ENCODE assay signal across 29 cellular contexts in the genomic region with DNA sequence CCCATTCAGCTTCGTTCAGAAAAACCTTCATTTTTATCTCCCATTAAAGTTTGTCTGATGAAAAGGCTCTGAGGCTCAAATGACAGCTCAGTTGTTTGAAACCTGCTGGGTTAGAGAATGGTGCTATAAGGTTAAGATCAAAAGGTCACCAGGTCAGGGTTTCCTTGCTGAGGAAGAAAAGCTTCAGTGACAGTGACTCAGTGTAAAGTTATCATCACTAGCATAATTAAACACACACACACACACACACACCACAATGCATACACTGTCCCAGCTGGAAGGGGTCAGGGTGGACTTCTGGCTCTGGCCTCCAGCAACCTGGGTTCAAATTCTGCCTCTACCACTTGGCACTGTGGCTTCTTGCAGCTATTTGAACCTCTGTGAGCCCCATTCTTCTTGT.
"Had no signal": no experiment of that assay in that cellular context is flagged by ENCODE, and none has a peak within 500 bp of the region (broad histone marks: within the 10 kb centered on the region; RNA-seq: fewer than 3 reads in every experiment).

No MANE protein-coding gene starts in this region.

- H3K27ac ChIP-seq: breast epithelium, SK-N-MC had no signal

- H3K36me3 ChIP-seq: breast epithelium had no signal

- H3K9me3 Mint-ChIP-seq: activated CD4-positive, alpha-beta memory T cell treated with anti-CD3 and anti-CD28 coated beads, Interleukin-2, amount 10 ng/mL, durations not matched to agents 7 days and 5 days; activated CD4-positive, alpha-beta T cell treated with anti-CD3 and anti-CD28 coated beads, Interleukin-2, amount 10 ng/mL, durations not matched to agents 7 days and 5 days; activated naive CD4-positive, alpha-beta T cell treated with anti-CD3 and anti-CD28 coated beads for 36 hours; activated T-helper 17 cell treated with anti-CD3 and anti-CD28 coated beads, Interleukin-2, amount 50 U/mL, for 72 hours; T-cell had no signal

- H3K36me3 Mint-ChIP-seq: T-cell had no signal

- H3K9me3 ChIP-seq: breast epithelium had no signal

- ATAC-seq: activated T-helper 17 cell treated with anti-CD3 and anti-CD28 coated beads, Interleukin-2, amount 50 U/mL, for 72 hours; Panc1; Right ventricle myocardium inferior; T-cell had no signal

- H3K4me3 Mint-ChIP-seq: activated CD4-positive, alpha-beta memory T cell treated with anti-CD3 and anti-CD28 coated beads, Interleukin-2, amount 10 ng/mL, durations not matched to agents 7 days and 5 days; activated CD4-positive, alpha-beta T cell treated with anti-CD3 and anti-CD28 coated beads, Interleukin-2, amount 10 ng/mL, durations not matched to agents 7 days and 5 days; activated naive CD4-positive, alpha-beta T cell treated with anti-CD3 and anti-CD28 coated beads for 36 hours; activated naive CD8-positive, alpha-beta T cell; activated T-helper 17 cell treated with anti-CD3 and anti-CD28 coated beads, Interleukin-2, amount 50 U/mL, for 72 hours; T-cell had no signal

- DNase-seq: activated CD4-positive, alpha-beta memory T cell treated with anti-CD3 and anti-CD28 coated beads, Interleukin-2, amount 10 ng/mL, durations not matched to agents 7 days and 5 days; activated CD4-positive, alpha-beta T cell treated with anti-CD3 and anti-CD28 coated beads, Interleukin-2, amount 10 ng/mL, durations not matched to agents 7 days and 5 days; activated CD4-positive, CD25-positive, alpha-beta regulatory T cell; activated gamma-delta T cell; activated naive CD4-positive, alpha-beta T cell treated with anti-CD3 and anti-CD28 coated beads for 36 hours; activated T-cell treated with anti-CD3 and anti-CD28 coated beads for 4 hours; activated T-cell treated with anti-CD3 and anti-CD28 coated beads, Interleukin-2, amount 50 U/mL, for 48 hours; aorta; caudate nucleus; NCI-H1092; NCI-H1417 treated with DMSO at 0.1 percent for 48 hours; NCI-H1694; NCI-H2029; NCI-H2107; NCI-H2171 treated with DMSO at 0.1 percent for 48 hours; NCI-H510A treated with DMSO at 0.1 percent for 48 hours; NCI-H69; NK-92 treated with Interleukin-12 subunit alpha and Interleukin-12 subunit beta, amount 100 ng/mL, for 24 hours; OCI-M1; RPMI8226; T-cell; T-helper 2 cell; T1000 had no signal

- H3K27me3 ChIP-seq: breast epithelium had no signal

- H3K4me1 Mint-ChIP-seq: activated CD4-positive, alpha-beta memory T cell treated with anti-CD3 and anti-CD28 coated beads, Interleukin-2, amount 10 ng/mL, durations not matched to agents 7 days and 5 days; activated CD4-positive, alpha-beta T cell treated with anti-CD3 and anti-CD28 coated beads, Interleukin-2, amount 10 ng/mL, durations not matched to agents 7 days and 5 days; activated T-helper 17 cell treated with anti-CD3 and anti-CD28 coated beads, Interleukin-2, amount 50 U/mL, for 72 hours had no signal

- H3K4me3 ChIP-seq: breast epithelium, SK-N-MC had no signal

- H3K27ac Mint-ChIP-seq: activated CD4-positive, alpha-beta memory T cell treated with anti-CD3 and anti-CD28 coated beads, Interleukin-2, amount 10 ng/mL, durations not matched to agents 7 days and 5 days; activated CD4-positive, alpha-beta T cell treated with anti-CD3 and anti-CD28 coated beads, Interleukin-2, amount 10 ng/mL, durations not matched to agents 7 days and 5 days; activated naive CD4-positive, alpha-beta T cell treated with anti-CD3 and anti-CD28 coated beads for 36 hours; activated naive CD8-positive, alpha-beta T cell; activated T-helper 17 cell treated with anti-CD3 and anti-CD28 coated beads, Interleukin-2, amount 50 U/mL, for 72 hours; T-cell had no signal

- H3K4me1 ChIP-seq: breast epithelium had no signal
